24 cellular contexts compared by ENCODE assay signal in the genomic region with DNA sequence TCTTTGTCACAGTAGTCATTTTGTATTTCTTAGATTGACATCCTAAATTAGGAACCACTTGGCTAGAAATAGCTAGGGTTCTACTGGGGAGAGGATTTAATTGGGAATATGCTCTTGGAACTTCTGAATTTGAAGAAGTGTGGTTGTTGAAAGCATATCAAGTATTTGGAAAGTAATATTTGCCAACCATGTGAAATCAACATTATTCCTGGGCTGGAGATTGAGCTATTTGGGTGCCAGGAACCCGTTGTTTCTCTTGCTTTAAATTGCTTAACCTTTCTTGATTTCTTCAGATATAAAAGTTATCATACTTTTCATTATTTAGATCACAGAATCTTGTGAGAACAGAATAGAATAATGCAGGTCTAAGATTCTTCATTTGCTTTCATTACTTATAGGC.
"Had no signal": no experiment of that assay in that cellular context is flagged by ENCODE, and none has a peak within 500 bp of the region (broad histone marks: within the 10 kb centered on the region; RNA-seq: fewer than 3 reads in every experiment).

No MANE protein-coding gene starts in this region.

- H3K9me3 ChIP-seq: Peyer's patch, SJCRH30, SK-N-SH had no signal

- ATAC-seq: activated CD8-positive, alpha-beta T cell treated with anti-CD3 and anti-CD28 coated beads, Interleukin-2, amount 10 ng/mL, durations not matched to agents 7 days and 5 days; K562 had no signal

- H3K27ac ChIP-seq: Peyer's patch, RWPE1, SJCRH30, WERI-Rb-1 had no signal

- H3K9ac ChIP-seq: SK-N-SH had no signal

- H3K4me3 ChIP-seq: K562, Peyer's patch, SJCRH30 had no signal

- DNase-seq: activated CD4-positive, alpha-beta T cell treated with anti-CD3 and anti-CD28 coated beads for 4 hours; activated CD4-positive, alpha-beta T cell treated with anti-CD3 and anti-CD28 coated beads, Interleukin-2, amount 50 U/mL, for 4 hours; activated CD8-positive, alpha-beta memory T cell treated with anti-CD3 and anti-CD28 coated beads, Interleukin-2, amount 50 U/mL, for 48 hours; activated CD8-positive, alpha-beta T cell treated with anti-CD3 and anti-CD28 coated beads, Interleukin-2, amount 10 ng/mL, durations not matched to agents 7 days and 5 days; activated effector memory CD4-positive, alpha-beta T cell treated with anti-CD3 and anti-CD28 coated beads, Interleukin-2, amount 50 U/mL, for 16 hours; activated naive CD4-positive, alpha-beta T cell treated with Interleukin-2 at 50 U/mL for 16 hours; activated T-cell treated with anti-CD3 and anti-CD28 coated beads, Interleukin-2, amount 50 U/mL, for 1 hour; caudate nucleus; Karpas-422; MM.1S; NCI-H1105 treated with DMSO at 0.1 percent for 48 hours; NCI-H1436 treated with DMSO at 0.1 percent for 48 hours; NCI-H187; NCI-H2081 treated with DMSO at 0.1 percent for 48 hours; NCI-H446; NCI-H524; Peyer's patch; Right ventricle myocardium superior; SJCRH30; SK-N-SH; T-helper 1 cell; WERI-Rb-1 had no signal

- H3K4me1 ChIP-seq: SJCRH30 had no signal

- H3K4me2 ChIP-seq: SK-N-SH had no signal

- H3K27me3 ChIP-seq: Peyer's patch, SJCRH30 had no signal

- H3K36me3 ChIP-seq: Peyer's patch, SJCRH30, WERI-Rb-1 had no signal

- H3K9me2 ChIP-seq: SK-N-SH had no signal
